ENCODE assay signal across 1 cellular context in the genomic region with DNA sequence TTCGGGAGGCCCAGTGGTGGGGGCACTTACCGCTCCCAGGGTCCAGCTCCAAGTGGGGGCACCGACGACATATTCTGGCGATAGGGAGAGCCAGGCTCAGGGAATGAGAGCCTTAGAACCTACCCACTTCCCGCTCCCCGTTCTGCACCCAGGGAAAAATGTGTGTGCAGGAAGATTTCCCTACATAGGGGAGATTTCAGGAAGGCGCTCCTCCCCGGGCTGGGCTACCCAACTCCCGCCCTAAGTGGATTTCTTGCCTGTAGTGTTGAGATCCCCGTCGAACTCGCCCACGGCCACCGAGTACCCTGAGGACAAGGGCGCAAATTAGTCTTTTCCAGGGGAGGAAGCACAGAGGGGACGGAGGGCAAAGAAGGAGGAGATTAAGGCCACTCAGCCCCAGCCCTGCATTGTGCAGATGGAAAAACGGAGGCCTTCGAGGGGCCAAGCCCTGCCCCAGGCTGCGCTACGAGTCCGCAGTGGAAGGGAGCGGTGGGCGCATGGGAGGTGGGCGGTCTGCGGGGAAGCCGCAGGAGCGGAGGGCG.
A peak's percentile ranks its signal among the peaks of the same experiment; 100 is the strongest.
TF ChIP-seq lines count a peak whose summit lies in the region.

No MANE protein-coding gene starts in this region.

TF ChIP-seq in WTC11, 78 proteins besides CTCF, POLR2A, EP300 and RAD21 (continued from another document):
- no peak for TF ChIP-seq USF1 (CRISPR knock-in tag; IDR thresholded peaks at IDR 0.05)
- 0 out of 2 replicates have a peak, but pooled peaks have one; percentile 45 for TF ChIP-seq E2F1 (CRISPR knock-in tag; IDR thresholded peaks at IDR 0.05)
- no peak for TF ChIP-seq PREB (CRISPR knock-in tag; IDR thresholded peaks at IDR 0.05; ENCODE audit: borderline replicate concordance)
- TF ChIP-seq, protein P1, sequence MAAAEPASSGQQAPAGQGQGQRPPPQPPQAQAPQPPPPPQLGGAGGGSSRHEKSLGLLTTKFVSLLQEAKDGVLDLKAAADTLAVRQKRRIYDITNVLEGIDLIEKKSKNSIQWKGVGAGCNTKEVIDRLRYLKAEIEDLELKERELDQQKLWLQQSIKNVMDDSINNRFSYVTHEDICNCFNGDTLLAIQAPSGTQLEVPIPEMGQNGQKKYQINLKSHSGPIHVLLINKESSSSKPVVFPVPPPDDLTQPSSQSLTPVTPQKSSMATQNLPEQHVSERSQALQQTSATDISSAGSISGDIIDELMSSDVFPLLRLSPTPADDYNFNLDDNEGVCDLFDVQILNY (CRISPR knock-in tag; IDR thresholded peaks at IDR 0.05), result 0 out of 2 replicates have a peak, but pooled peaks have one; percentile 18
- no peak for TF ChIP-seq PRRX2 (CRISPR knock-in tag; IDR thresholded peaks at IDR 0.05)
- 0 out of 2 replicates have a peak, but pooled peaks have one; percentile 9 for TF ChIP-seq TEAD1 (CRISPR knock-in tag; IDR thresholded peaks at IDR 0.05)
- no peak for TF ChIP-seq ATF1 (CRISPR knock-in tag; IDR thresholded peaks at IDR 0.05)
- 0 out of 2 replicates have a peak, but pooled peaks have one; percentile 52 for TF ChIP-seq ZNF281 (CRISPR knock-in tag; IDR thresholded peaks at IDR 0.05)
- no peak for TF ChIP-seq ERG (CRISPR knock-in tag; IDR thresholded peaks at IDR 0.05)
- TF ChIP-seq SMAD4 (CRISPR knock-in tag; IDR thresholded peaks at IDR 0.05), result no peak
- TF ChIP-seq NR1H2 (CRISPR knock-in tag; IDR thresholded peaks at IDR 0.05), result no peak
- TF ChIP-seq, protein P2, sequence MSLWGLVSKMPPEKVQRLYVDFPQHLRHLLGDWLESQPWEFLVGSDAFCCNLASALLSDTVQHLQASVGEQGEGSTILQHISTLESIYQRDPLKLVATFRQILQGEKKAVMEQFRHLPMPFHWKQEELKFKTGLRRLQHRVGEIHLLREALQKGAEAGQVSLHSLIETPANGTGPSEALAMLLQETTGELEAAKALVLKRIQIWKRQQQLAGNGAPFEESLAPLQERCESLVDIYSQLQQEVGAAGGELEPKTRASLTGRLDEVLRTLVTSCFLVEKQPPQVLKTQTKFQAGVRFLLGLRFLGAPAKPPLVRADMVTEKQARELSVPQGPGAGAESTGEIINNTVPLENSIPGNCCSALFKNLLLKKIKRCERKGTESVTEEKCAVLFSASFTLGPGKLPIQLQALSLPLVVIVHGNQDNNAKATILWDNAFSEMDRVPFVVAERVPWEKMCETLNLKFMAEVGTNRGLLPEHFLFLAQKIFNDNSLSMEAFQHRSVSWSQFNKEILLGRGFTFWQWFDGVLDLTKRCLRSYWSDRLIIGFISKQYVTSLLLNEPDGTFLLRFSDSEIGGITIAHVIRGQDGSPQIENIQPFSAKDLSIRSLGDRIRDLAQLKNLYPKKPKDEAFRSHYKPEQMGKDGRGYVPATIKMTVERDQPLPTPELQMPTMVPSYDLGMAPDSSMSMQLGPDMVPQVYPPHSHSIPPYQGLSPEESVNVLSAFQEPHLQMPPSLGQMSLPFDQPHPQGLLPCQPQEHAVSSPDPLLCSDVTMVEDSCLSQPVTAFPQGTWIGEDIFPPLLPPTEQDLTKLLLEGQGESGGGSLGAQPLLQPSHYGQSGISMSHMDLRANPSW (CRISPR knock-in tag; conservative IDR thresholded peaks at IDR 0.05; ENCODE audit: low read depth), result no peak
- 0 out of 2 replicates have a peak, but pooled peaks have one; percentile 19 for TF ChIP-seq FOXP4 (CRISPR knock-in tag; IDR thresholded peaks at IDR 0.05)
